Comparison of ENCODE assay signal across 1 cellular context in genomic region chr1:24605534-24606295, GRCh38.
TF ChIP-seq lines count a peak whose summit lies in the region.

No MANE protein-coding gene starts in this region.

TF ChIP-seq in HepG2, 621 proteins besides CTCF, POLR2A, EP300 and RAD21 (continued from another document and continues in another):
- no peak for TF ChIP-seq CEBPZ (IDR thresholded peaks at IDR 0.05; ENCODE audit: low read length)
- 0 out of 2 replicates have a peak, but pooled peaks have one; percentile 41 for TF ChIP-seq ZNF296 (CRISPR knock-in tag; conservative IDR thresholded peaks at IDR 0.05)
- no peak for TF ChIP-seq FOXP1 (IDR thresholded peaks at IDR 0.05)
- peak; percentile 43 for TF ChIP-seq FOXP1 (CRISPR knock-in tag; IDR thresholded peaks at IDR 0.05)
- TF ChIP-seq RXRB (CRISPR knock-in tag; IDR thresholded peaks at IDR 0.05; ENCODE audit: borderline replicate concordance) = peak; percentile 45; the same call in 1 of the 2 replicates
- peak; percentile 39; the same call in 1 of the 2 replicates for TF ChIP-seq ZNF225 (CRISPR knock-in tag; IDR thresholded peaks at IDR 0.05)
- TF ChIP-seq REST (IDR thresholded peaks at IDR 0.05; ENCODE audit: borderline replicate concordance in 1 of 2, low read depth in 1 of 2, low read length in 2 of 2) = 0 out of 4 replicates have a peak, but pooled peaks of 1 of the 2 experiments have one; percentile 22
- TF ChIP-seq ZNF124 (CRISPR knock-in tag; IDR thresholded peaks at IDR 0.05) = 0 out of 2 replicates have a peak, but pooled peaks have one; percentile 31
- TF ChIP-seq BORCS8-MEF2B (CRISPR knock-in tag; IDR thresholded peaks at IDR 0.05) = peak; percentile 55; the same call in 1 of the 2 replicates
- no peak for TF ChIP-seq LCORL (IDR thresholded peaks at IDR 0.05)
- peak; percentile 44 for TF ChIP-seq LCORL (CRISPR knock-in tag; IDR thresholded peaks at IDR 0.05)
- TF ChIP-seq ZNF740 (CRISPR knock-in tag; IDR thresholded peaks at IDR 0.05) = no peak
- TF ChIP-seq NAIF1 (CRISPR knock-in tag; IDR thresholded peaks at IDR 0.05; ENCODE audit: borderline replicate concordance) = no peak
- TF ChIP-seq ZNF431 (CRISPR knock-in tag; IDR thresholded peaks at IDR 0.05; ENCODE audit: borderline replicate concordance, low read depth) = 0 out of 2 replicates have a peak, but pooled peaks have one; percentile 71
- peak; percentile 93; the same call in 1 of the 2 replicates for TF ChIP-seq MTA1 (CRISPR knock-in tag; IDR thresholded peaks at IDR 0.05; ENCODE audit: borderline replicate concordance)
- TF ChIP-seq CEBPG (CRISPR knock-in tag; IDR thresholded peaks at IDR 0.05) = peak; percentile 53
- TF ChIP-seq ZBTB43 (CRISPR knock-in tag; conservative IDR thresholded peaks at IDR 0.05) = no peak
- TF ChIP-seq ZNF724P (CRISPR knock-in tag; IDR thresholded peaks at IDR 0.05; ENCODE audit: borderline replicate concordance) = 0 out of 2 replicates have a peak, but pooled peaks have one; percentile 44
- no peak for TF ChIP-seq ZSCAN31 (CRISPR knock-in tag; IDR thresholded peaks at IDR 0.05; ENCODE audit: low read depth)
- TF ChIP-seq ZNF34 (CRISPR knock-in tag; IDR thresholded peaks at IDR 0.05; ENCODE audit: borderline replicate concordance) = no peak
- TF ChIP-seq ZNF563 (CRISPR knock-in tag; IDR thresholded peaks at IDR 0.05) = peak; percentile 46; the same call in 1 of the 2 replicates
- TF ChIP-seq ZNF782 (CRISPR knock-in tag; IDR thresholded peaks at IDR 0.05; ENCODE audit: borderline replicate concordance) = no peak
- TF ChIP-seq ARID5B (CRISPR knock-in tag; IDR thresholded peaks at IDR 0.05) = peak; percentile 78
- TF ChIP-seq CHCHD3 (CRISPR knock-in tag; IDR thresholded peaks at IDR 0.05) = 0 out of 2 replicates have a peak, but pooled peaks have one; percentile 48
- no peak for TF ChIP-seq ZBTB40 (IDR thresholded peaks at IDR 0.05)
- no peak for TF ChIP-seq ZBTB40 (CRISPR knock-in tag; IDR thresholded peaks at IDR 0.05)
